16 cellular contexts compared by ENCODE assay signal in genomic region chr5:66981266-66981665, GRCh38.
"Had no signal": no experiment of that assay in that cellular context is flagged by ENCODE, and none has a peak within 500 bp of the region (broad histone marks: within the 10 kb centered on the region; RNA-seq: fewer than 3 reads in every experiment).

No MANE protein-coding gene starts in this region.

- H3K4me3 ChIP-seq: prostate gland, SJSA1, smooth muscle cell, stomach, tibial nerve had no signal

- H3K9me3 ChIP-seq: prostate gland, SJSA1, stomach, tibial nerve had no signal

- H3K36me3 ChIP-seq: prostate gland, SJSA1, stomach, tibial nerve had no signal

- ATAC-seq: foreskin keratinocyte; left lobe of liver; stimulated activated effector memory CD8-positive, alpha-beta T cell treated with anti-CD3 and anti-CD28 coated beads, Interleukin-12 subunit alpha, Interleukin-12 subunit beta, amount 100 ng/mL, for 72 hours had no signal

- H3K4me2 ChIP-seq: smooth muscle cell had no signal

- DNase-seq: activated CD4-positive, alpha-beta T cell treated with anti-CD3 and anti-CD28 coated beads, Interleukin-2, amount 50 U/mL, for 48 hours; activated gamma-delta T cell; foreskin keratinocyte; glutamatergic neuron; naive B cell; right cardiac atrium; stimulated activated CD4-positive, alpha-beta T cell treated with anti-CD3 and anti-CD28 coated beads, Interleukin-4, amount 100 ng/mL, for 24 hours; stomach; SW 1271; T-helper 2 cell had no signal

- H3K27ac ChIP-seq: foreskin keratinocyte, SJSA1 had no signal

- H3K4me1 ChIP-seq: foreskin keratinocyte, SJSA1 had no signal

- H3K27me3 ChIP-seq: foreskin keratinocyte, SJSA1, stomach, tibial nerve had no signal
